Comparison of ENCODE assay signal across 1 cellular context in the genomic region with DNA sequence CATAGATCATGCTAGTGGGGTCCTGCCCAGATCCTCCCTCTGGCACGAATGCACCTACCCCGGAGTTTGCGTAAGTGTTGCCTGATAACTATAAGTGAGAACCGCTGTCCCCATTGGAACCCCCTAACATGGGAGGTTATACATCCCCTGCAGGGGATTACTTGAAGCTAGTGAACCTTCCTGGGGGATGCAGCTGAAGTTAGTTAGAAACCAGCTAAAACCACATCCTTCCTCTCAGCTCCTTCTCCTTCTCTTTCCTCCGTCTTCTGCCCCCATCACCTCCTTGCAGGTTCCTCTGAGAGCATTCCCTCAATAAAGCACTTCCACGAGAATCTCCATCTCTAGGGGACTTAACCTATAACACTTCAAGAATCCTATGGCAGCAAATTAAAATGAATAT.
TF ChIP-seq lines count a peak whose summit lies in the region.

No MANE protein-coding gene starts in this region.

TF ChIP-seq in H1, 55 proteins besides CTCF, POLR2A, EP300 and RAD21:
- TF ChIP-seq CHD2 (IDR thresholded peaks at IDR 0.05; ENCODE audit: low read length) (no peak), FOSL1 (IDR thresholded peaks at IDR 0.05; ENCODE audit: insufficient read depth, low read depth, low read length) (no peak), SP4 (IDR thresholded peaks at IDR 0.05; ENCODE audit: low read length) (no peak), SP1 (IDR thresholded peaks at IDR 0.05; ENCODE audit: low read depth, low read length) (no peak), POU5F1 (IDR thresholded peaks at IDR 0.05; ENCODE audit: low read depth, low read length) (no peak), JUN (IDR thresholded peaks at IDR 0.05; ENCODE audit: low read depth, low read length) (no peak), MAFK (IDR thresholded peaks at IDR 0.05; ENCODE audit: low read depth, low read length) (no peak), KDM4A (IDR thresholded peaks at IDR 0.05; ENCODE audit: low read depth, low read length, severe bottlenecking) (no peak), EGR1 (IDR thresholded peaks at IDR 0.05; ENCODE audit: borderline replicate concordance, low read depth, low read length) (no peak), RBBP5 (IDR thresholded peaks at IDR 0.05; ENCODE audit: borderline replicate concordance, low read depth, low read length) (no peak), SAP30 (IDR thresholded peaks at IDR 0.05; ENCODE audit: insufficient read depth, insufficient replicate concordance, low read length) (no peak), TAF1 (IDR thresholded peaks at IDR 0.05; ENCODE audit: low read depth, low read length) (no peak), RNF2 (IDR thresholded peaks at IDR 0.05; ENCODE audit: borderline replicate concordance, low read depth, low read length, missing control alignments, poor library complexity, severe bottlenecking) (no peak), ASH2L (IDR thresholded peaks at IDR 0.05; ENCODE audit: low read length) (no peak), CEBPB (IDR thresholded peaks at IDR 0.05; ENCODE audit: low read depth, low read length) (no peak), NANOG (IDR thresholded peaks at IDR 0.05; ENCODE audit: insufficient read depth, low read depth, low read length, poor library complexity, severe bottlenecking) (no peak), KDM5A (IDR thresholded peaks at IDR 0.05; ENCODE audit: low read length) (no peak)
- TF ChIP-seq, protein P1, sequence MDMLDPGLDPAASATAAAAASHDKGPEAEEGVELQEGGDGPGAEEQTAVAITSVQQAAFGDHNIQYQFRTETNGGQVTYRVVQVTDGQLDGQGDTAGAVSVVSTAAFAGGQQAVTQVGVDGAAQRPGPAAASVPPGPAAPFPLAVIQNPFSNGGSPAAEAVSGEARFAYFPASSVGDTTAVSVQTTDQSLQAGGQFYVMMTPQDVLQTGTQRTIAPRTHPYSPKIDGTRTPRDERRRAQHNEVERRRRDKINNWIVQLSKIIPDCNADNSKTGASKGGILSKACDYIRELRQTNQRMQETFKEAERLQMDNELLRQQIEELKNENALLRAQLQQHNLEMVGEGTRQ (IDR thresholded peaks at IDR 0.05; ENCODE audit: low read length) = no peak
- TF ChIP-seq, protein P2, sequence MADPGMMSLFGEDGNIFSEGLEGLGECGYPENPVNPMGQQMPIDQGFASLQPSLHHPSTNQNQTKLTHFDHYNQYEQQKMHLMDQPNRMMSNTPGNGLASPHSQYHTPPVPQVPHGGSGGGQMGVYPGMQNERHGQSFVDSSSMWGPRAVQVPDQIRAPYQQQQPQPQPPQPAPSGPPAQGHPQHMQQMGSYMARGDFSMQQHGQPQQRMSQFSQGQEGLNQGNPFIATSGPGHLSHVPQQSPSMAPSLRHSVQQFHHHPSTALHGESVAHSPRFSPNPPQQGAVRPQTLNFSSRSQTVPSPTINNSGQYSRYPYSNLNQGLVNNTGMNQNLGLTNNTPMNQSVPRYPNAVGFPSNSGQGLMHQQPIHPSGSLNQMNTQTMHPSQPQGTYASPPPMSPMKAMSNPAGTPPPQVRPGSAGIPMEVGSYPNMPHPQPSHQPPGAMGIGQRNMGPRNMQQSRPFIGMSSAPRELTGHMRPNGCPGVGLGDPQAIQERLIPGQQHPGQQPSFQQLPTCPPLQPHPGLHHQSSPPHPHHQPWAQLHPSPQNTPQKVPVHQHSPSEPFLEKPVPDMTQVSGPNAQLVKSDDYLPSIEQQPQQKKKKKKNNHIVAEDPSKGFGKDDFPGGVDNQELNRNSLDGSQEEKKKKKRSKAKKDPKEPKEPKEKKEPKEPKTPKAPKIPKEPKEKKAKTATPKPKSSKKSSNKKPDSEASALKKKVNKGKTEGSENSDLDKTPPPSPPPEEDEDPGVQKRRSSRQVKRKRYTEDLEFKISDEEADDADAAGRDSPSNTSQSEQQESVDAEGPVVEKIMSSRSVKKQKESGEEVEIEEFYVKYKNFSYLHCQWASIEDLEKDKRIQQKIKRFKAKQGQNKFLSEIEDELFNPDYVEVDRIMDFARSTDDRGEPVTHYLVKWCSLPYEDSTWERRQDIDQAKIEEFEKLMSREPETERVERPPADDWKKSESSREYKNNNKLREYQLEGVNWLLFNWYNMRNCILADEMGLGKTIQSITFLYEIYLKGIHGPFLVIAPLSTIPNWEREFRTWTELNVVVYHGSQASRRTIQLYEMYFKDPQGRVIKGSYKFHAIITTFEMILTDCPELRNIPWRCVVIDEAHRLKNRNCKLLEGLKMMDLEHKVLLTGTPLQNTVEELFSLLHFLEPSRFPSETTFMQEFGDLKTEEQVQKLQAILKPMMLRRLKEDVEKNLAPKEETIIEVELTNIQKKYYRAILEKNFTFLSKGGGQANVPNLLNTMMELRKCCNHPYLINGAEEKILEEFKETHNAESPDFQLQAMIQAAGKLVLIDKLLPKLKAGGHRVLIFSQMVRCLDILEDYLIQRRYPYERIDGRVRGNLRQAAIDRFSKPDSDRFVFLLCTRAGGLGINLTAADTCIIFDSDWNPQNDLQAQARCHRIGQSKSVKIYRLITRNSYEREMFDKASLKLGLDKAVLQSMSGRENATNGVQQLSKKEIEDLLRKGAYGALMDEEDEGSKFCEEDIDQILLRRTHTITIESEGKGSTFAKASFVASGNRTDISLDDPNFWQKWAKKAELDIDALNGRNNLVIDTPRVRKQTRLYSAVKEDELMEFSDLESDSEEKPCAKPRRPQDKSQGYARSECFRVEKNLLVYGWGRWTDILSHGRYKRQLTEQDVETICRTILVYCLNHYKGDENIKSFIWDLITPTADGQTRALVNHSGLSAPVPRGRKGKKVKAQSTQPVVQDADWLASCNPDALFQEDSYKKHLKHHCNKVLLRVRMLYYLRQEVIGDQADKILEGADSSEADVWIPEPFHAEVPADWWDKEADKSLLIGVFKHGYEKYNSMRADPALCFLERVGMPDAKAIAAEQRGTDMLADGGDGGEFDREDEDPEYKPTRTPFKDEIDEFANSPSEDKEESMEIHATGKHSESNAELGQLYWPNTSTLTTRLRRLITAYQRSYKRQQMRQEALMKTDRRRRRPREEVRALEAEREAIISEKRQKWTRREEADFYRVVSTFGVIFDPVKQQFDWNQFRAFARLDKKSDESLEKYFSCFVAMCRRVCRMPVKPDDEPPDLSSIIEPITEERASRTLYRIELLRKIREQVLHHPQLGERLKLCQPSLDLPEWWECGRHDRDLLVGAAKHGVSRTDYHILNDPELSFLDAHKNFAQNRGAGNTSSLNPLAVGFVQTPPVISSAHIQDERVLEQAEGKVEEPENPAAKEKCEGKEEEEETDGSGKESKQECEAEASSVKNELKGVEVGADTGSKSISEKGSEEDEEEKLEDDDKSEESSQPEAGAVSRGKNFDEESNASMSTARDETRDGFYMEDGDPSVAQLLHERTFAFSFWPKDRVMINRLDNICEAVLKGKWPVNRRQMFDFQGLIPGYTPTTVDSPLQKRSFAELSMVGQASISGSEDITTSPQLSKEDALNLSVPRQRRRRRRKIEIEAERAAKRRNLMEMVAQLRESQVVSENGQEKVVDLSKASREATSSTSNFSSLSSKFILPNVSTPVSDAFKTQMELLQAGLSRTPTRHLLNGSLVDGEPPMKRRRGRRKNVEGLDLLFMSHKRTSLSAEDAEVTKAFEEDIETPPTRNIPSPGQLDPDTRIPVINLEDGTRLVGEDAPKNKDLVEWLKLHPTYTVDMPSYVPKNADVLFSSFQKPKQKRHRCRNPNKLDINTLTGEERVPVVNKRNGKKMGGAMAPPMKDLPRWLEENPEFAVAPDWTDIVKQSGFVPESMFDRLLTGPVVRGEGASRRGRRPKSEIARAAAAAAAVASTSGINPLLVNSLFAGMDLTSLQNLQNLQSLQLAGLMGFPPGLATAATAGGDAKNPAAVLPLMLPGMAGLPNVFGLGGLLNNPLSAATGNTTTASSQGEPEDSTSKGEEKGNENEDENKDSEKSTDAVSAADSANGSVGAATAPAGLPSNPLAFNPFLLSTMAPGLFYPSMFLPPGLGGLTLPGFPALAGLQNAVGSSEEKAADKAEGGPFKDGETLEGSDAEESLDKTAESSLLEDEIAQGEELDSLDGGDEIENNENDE (IDR thresholded peaks at IDR 0.05; ENCODE audit: insufficient replicate concordance, low read length) = no peak
TF ChIP-seq in H1: peak in this region for 0.
